Comparison of ENCODE assay signal across 8 cellular contexts in genomic region chr11:86672007-86672621, GRCh38. TPM values are rescaled to one million over a fixed set of nuclear protein-coding genes. Genes with fewer than 3 reads are reported as not detected.
DNase-seq lines count a peak whose midpoint lies in the region; ATAC-seq and TF ChIP-seq lines count a peak whose summit lies in the region.

TSS of gene ME3 (minus strand) at chr11:86672616.

- H3K27ac Mint-ChIP-seq in activated T-cell treated with anti-CD3 and anti-CD28 coated beads, Interleukin-2, amount 50 U/mL, for 24 hours = peak within 1 kb of the TSS; percentile 75
- no peak within 1 kb of the TSS for H3K27ac Mint-ChIP-seq in stimulated activated memory B cell treated with anti-CD40 and anti-IgM and Interleukin-4, amounts not matched to agents 10 μg/mL and 1 μg/mL and 100 μg/mL, for 72 hours

- peak within 1 kb of the TSS; percentile 64 to 81 (median 77) for H3K9ac ChIP-seq in BLaER1 treated with 17β-estradiol and CSF1 and Interleukin-3, amounts not matched to agents 10 nM and 100 nM

- DNase-seq in NCI-H774 (lab: John Stamatoyannopoulos, UW) (peak; percentile 65), erythroblast (lab: John Stamatoyannopoulos, UW) (peak; percentile 69 to 72), mucosa of descending colon (peak; percentile 77 to 84 (median 78))
- peak; percentile 72 for DNase-seq in activated T-cell treated with anti-CD3 and anti-CD28 coated beads, Interleukin-2, amount 50 U/mL, for 24 hours

- no peak for TF ChIP-seq POLR2A in erythroblast (IDR thresholded peaks at IDR 0.05; ENCODE audit: low read length)

- ATAC-seq in GM21423 (IDR thresholded peaks at IDR 0.05; ENCODE audit: unreplicated experiment) (peak; percentile 48), mucosa of descending colon (peak; percentile 76), GM21737 (IDR thresholded peaks at IDR 0.05; ENCODE audit: unreplicated experiment) (no peak)
- ATAC-seq in stimulated activated memory B cell treated with anti-CD40 and anti-IgM and Interleukin-4, amounts not matched to agents 10 μg/mL and 1 μg/mL and 100 μg/mL, for 72 hours = peak; percentile 56

- TF ChIP-seq CTCF in mucosa of descending colon (IDR thresholded peaks at IDR 0.05) = no peak

- peak within 1 kb of the TSS; percentile 86 to 100 (median 98) for H3K4me2 ChIP-seq in BLaER1 treated with 17β-estradiol and CSF1 and Interleukin-3, amounts not matched to agents 10 nM and 100 nM

- H3K4me3 Mint-ChIP-seq in activated T-cell treated with anti-CD3 and anti-CD28 coated beads, Interleukin-2, amount 50 U/mL, for 24 hours = peak within 1 kb of the TSS; percentile 72
- H3K4me3 Mint-ChIP-seq in stimulated activated memory B cell treated with anti-CD40 and anti-IgM and Interleukin-4, amounts not matched to agents 10 μg/mL and 1 μg/mL and 100 μg/mL, for 72 hours = peak within 1 kb of the TSS; percentile 68

- peak within 1 kb of the TSS in 10 of 11 experiments; percentile 43 to 76 (median 68); a peak in 21 of 22 replicates for H3K27ac ChIP-seq in BLaER1 treated with 17β-estradiol and CSF1 and Interleukin-3, amounts not matched to agents 10 nM and 100 nM

- H3K4me1 ChIP-seq in BLaER1 treated with 17β-estradiol and CSF1 and Interleukin-3, amounts not matched to agents 10 nM and 100 nM = peaks cover 9 to 23% (median 15%) of the 10 kb centered on the region in 10 experiments; a peak in 18 of 20 replicates
- peaks cover 39% of the 10 kb centered on the region for H3K4me1 ChIP-seq in mucosa of descending colon (ENCODE audit: low read depth)

- intact Hi-C loops in mucosa of descending colon (cut with DNase I, micrococcal nuclease) = no loop called here

- peak within 1 kb of the TSS; percentile 61 to 83 (median 72) for H3K4me3 ChIP-seq in BLaER1 treated with 17β-estradiol and CSF1 and Interleukin-3, amounts not matched to agents 10 nM and 100 nM
- peak within 1 kb of the TSS; percentile 51 for H3K4me3 ChIP-seq in mucosa of descending colon

- no peaks in the 10 kb centered on the region for H3K9me3 ChIP-seq in BLaER1 treated with 17β-estradiol and CSF1 and Interleukin-3, amounts not matched to agents 10 nM and 100 nM (replicated peaks in 1 of 11)
- no peaks in the 10 kb centered on the region for H3K9me3 ChIP-seq in mucosa of descending colon

- H3K36me3 Mint-ChIP-seq in activated T-cell treated with anti-CD3 and anti-CD28 coated beads, Interleukin-2, amount 50 U/mL, for 24 hours (ENCODE audit: low read depth) = no peaks in the 10 kb centered on the region
- no peaks in the 10 kb centered on the region for H3K36me3 Mint-ChIP-seq in stimulated activated memory B cell treated with anti-CD40 and anti-IgM and Interleukin-4, amounts not matched to agents 10 μg/mL and 1 μg/mL and 100 μg/mL, for 72 hours

- H3K27me3 ChIP-seq in BLaER1 treated with 17β-estradiol and CSF1 and Interleukin-3, amounts not matched to agents 10 nM and 100 nM = peaks cover 14 to 38% (median 27%) of the 10 kb centered on the region in 11 experiments; a peak in 20 of 22 replicates

- H3K36me3 ChIP-seq in BLaER1 treated with 17β-estradiol and CSF1 and Interleukin-3, amounts not matched to agents 10 nM and 100 nM = no peaks in the 10 kb centered on the region
- no peaks in the 10 kb centered on the region for H3K36me3 ChIP-seq in mucosa of descending colon (ENCODE audit: low read depth)

- H3K9me3 Mint-ChIP-seq in activated T-cell treated with anti-CD3 and anti-CD28 coated beads, Interleukin-2, amount 50 U/mL, for 24 hours = no peaks in the 10 kb centered on the region
- no peaks in the 10 kb centered on the region for H3K9me3 Mint-ChIP-seq in stimulated activated memory B cell treated with anti-CD40 and anti-IgM and Interleukin-4, amounts not matched to agents 10 μg/mL and 1 μg/mL and 100 μg/mL, for 72 hours

- H3K4me1 Mint-ChIP-seq in activated T-cell treated with anti-CD3 and anti-CD28 coated beads, Interleukin-2, amount 50 U/mL, for 24 hours (ENCODE audit: low read depth) = peaks cover 21% of the 10 kb centered on the region
- H3K4me1 Mint-ChIP-seq in stimulated activated memory B cell treated with anti-CD40 and anti-IgM and Interleukin-4, amounts not matched to agents 10 μg/mL and 1 μg/mL and 100 μg/mL, for 72 hours = peaks cover 6% of the 10 kb centered on the region

- H3K27me3 Mint-ChIP-seq in activated T-cell treated with anti-CD3 and anti-CD28 coated beads, Interleukin-2, amount 50 U/mL, for 24 hours = peaks cover 53% of the 10 kb centered on the region
- peaks cover 48% of the 10 kb centered on the region for H3K27me3 Mint-ChIP-seq in stimulated activated memory B cell treated with anti-CD40 and anti-IgM and Interleukin-4, amounts not matched to agents 10 μg/mL and 1 μg/mL and 100 μg/mL, for 72 hours

- no peaks in the 10 kb centered on the region for H4K20me1 ChIP-seq in BLaER1 treated with 17β-estradiol and CSF1 and Interleukin-3, amounts not matched to agents 10 nM and 100 nM

RNA-seq across cellular contexts. Expression of gene ME3, which starts in this region (rescaled TPM):
- 10 to 100 TPM; 29.3 to 51.2 (median 31.8) TPM for total RNA-seq in mucosa of descending colon
